ENCODE assay signal across 8 cellular contexts in genomic region chr2:73827660-73828388, GRCh38. TPM values are rescaled to one million over a fixed set of nuclear protein-coding genes. Genes with fewer than 3 reads are reported as not detected.
DNase-seq lines count a peak whose midpoint lies in the region; ATAC-seq and TF ChIP-seq lines count a peak whose summit lies in the region.

No MANE protein-coding gene starts in this region.

- no peaks in the 10 kb centered on the region for H3K27me3 ChIP-seq in thymus (ENCODE audit: control insufficient read depth, insufficient read depth)

- H3K4me3 ChIP-seq in thymus (ENCODE audit: low read length), result peak overlapping the region; percentile 74

- H3K9me3 Mint-ChIP-seq in activated T-cell treated with anti-CD3 and anti-CD28 coated beads, Interleukin-2, amount 50 U/mL, for 72 hours, result no peaks in the 10 kb centered on the region
- H3K9me3 Mint-ChIP-seq in activated CD4-positive, alpha-beta memory T cell treated with anti-CD3 and anti-CD28 coated beads, Interleukin-2, amount 10 ng/mL, durations not matched to agents 7 days and 5 days, result peaks cover 5% of the 10 kb centered on the region
- no peaks in the 10 kb centered on the region for H3K9me3 Mint-ChIP-seq in memory B cell

- peaks cover 1% of the 10 kb centered on the region for H3K9me3 ChIP-seq in thymus (ENCODE audit: control insufficient read depth)

- H3K4me3 Mint-ChIP-seq in activated T-cell treated with anti-CD3 and anti-CD28 coated beads, Interleukin-2, amount 50 U/mL, for 72 hours, result peak overlapping the region; percentile 90 to 98
- peak overlapping the region; percentile 95 for H3K4me3 Mint-ChIP-seq in activated CD4-positive, alpha-beta memory T cell treated with anti-CD3 and anti-CD28 coated beads, Interleukin-2, amount 10 ng/mL, durations not matched to agents 7 days and 5 days
- H3K4me3 Mint-ChIP-seq in memory B cell, result peak overlapping the region; percentile 96

- H3K4me1 Mint-ChIP-seq in activated T-cell treated with anti-CD3 and anti-CD28 coated beads, Interleukin-2, amount 50 U/mL, for 72 hours (ENCODE audit: low read depth), result peaks cover 70% of the 10 kb centered on the region
- peaks cover 43% of the 10 kb centered on the region for H3K4me1 Mint-ChIP-seq in activated CD4-positive, alpha-beta memory T cell treated with anti-CD3 and anti-CD28 coated beads, Interleukin-2, amount 10 ng/mL, durations not matched to agents 7 days and 5 days
- H3K4me1 Mint-ChIP-seq in memory B cell, result peaks cover 31% of the 10 kb centered on the region

- H3K4me1 ChIP-seq in thymus (ENCODE audit: control insufficient read depth, insufficient read depth, low read length), result peaks cover 8% of the 10 kb centered on the region

- no peaks in the 10 kb centered on the region for H3K27me3 Mint-ChIP-seq in activated T-cell treated with anti-CD3 and anti-CD28 coated beads, Interleukin-2, amount 50 U/mL, for 72 hours (ENCODE audit: low read depth)
- H3K27me3 Mint-ChIP-seq in activated CD4-positive, alpha-beta memory T cell treated with anti-CD3 and anti-CD28 coated beads, Interleukin-2, amount 10 ng/mL, durations not matched to agents 7 days and 5 days, result no peaks in the 10 kb centered on the region
- no peaks in the 10 kb centered on the region for H3K27me3 Mint-ChIP-seq in memory B cell

- CTCF ChIA-PET in activated CD4-positive, alpha-beta memory T cell treated with anti-CD3 and anti-CD28 coated beads, Interleukin-2, amount 10 ng/mL, durations not matched to agents 7 days and 5 days (lab: Charles Lee), result interaction anchor here (0.6 to 7.6 kb wide), 35 partner anchors 11 to 704 kb away, joined by 3 to 127 read pairs (median 3); partner anchors contain the start of genes BOLA3, INO80B, MOB1A and TPRKB
- CTCF ChIA-PET in HEK293T (lab: Yijun Ruan, JAX), result interaction anchor here (0.7 to 1.0 kb wide), 4 partner anchors 93 to 323 kb away, joined by 3 to 5 read pairs (median 3); no protein-coding TSS in a partner anchor

- peaks cover 7 to 14% of the 10 kb centered on the region in 2 donors for H3K36me3 Mint-ChIP-seq in activated T-cell treated with anti-CD3 and anti-CD28 coated beads, Interleukin-2, amount 50 U/mL, for 72 hours (ENCODE audit: insufficient read depth in 2 of 2)
- H3K36me3 Mint-ChIP-seq in activated CD4-positive, alpha-beta memory T cell treated with anti-CD3 and anti-CD28 coated beads, Interleukin-2, amount 10 ng/mL, durations not matched to agents 7 days and 5 days (ENCODE audit: low read depth), result peaks cover 28% of the 10 kb centered on the region
- peaks cover 8% of the 10 kb centered on the region for H3K36me3 Mint-ChIP-seq in memory B cell

- no peak overlapping the region for H3K27ac ChIP-seq in thymus (ENCODE audit: low read depth)

- DNase-seq in activated T-cell treated with anti-CD3 and anti-CD28 coated beads, Interleukin-2, amount 50 U/mL, for 72 hours, result no peak
- DNase-seq in activated T-cell treated with anti-CD3 and anti-CD28 coated beads, Interleukin-2, amount 50 U/mL, for 1 hour, result no peak
- no peak for DNase-seq in activated CD4-positive, alpha-beta memory T cell treated with anti-CD3 and anti-CD28 coated beads, Interleukin-2, amount 10 ng/mL, durations not matched to agents 7 days and 5 days
- no peak for DNase-seq in memory B cell (ENCODE audit: low spot score in 2 of 2)
- DNase-seq in HEK293T (ENCODE audit: extremely low spot score), result no peak
- no peak for DNase-seq in NCI-H2081 treated with DMSO at 0.1 percent for 48 hours (lab: John Stamatoyannopoulos, UW)

- H3K27ac Mint-ChIP-seq in activated T-cell treated with anti-CD3 and anti-CD28 coated beads, Interleukin-2, amount 50 U/mL, for 72 hours, result peak overlapping the region; percentile 56
- H3K27ac Mint-ChIP-seq in activated CD4-positive, alpha-beta memory T cell treated with anti-CD3 and anti-CD28 coated beads, Interleukin-2, amount 10 ng/mL, durations not matched to agents 7 days and 5 days, result peak overlapping the region; percentile 2
- no peak overlapping the region for H3K27ac Mint-ChIP-seq in memory B cell

- H3K36me3 ChIP-seq in thymus (ENCODE audit: control insufficient read depth, insufficient read depth), result peaks cover 11% of the 10 kb centered on the region

- WGBS in thymus, result 85% methylated on average over 9 of the region's 9 CpGs

- no peak for ATAC-seq in activated T-cell treated with anti-CD3 and anti-CD28 coated beads, Interleukin-2, amount 50 U/mL, for 72 hours (replicated peaks in 1 of 2)
- ATAC-seq in memory B cell (ENCODE audit: low read depth), result no peak
- no peak for ATAC-seq in GM21423 (IDR thresholded peaks at IDR 0.05; ENCODE audit: unreplicated experiment)

- POLR2A ChIA-PET in activated CD4-positive, alpha-beta memory T cell treated with anti-CD3 and anti-CD28 coated beads, Interleukin-2, amount 10 ng/mL, durations not matched to agents 7 days and 5 days (lab: Charles Lee), result interaction anchor here (0.6 to 1.5 kb wide), 19 partner anchors 48 to 645 kb away, joined by 3 to 11 read pairs (median 4); partner anchors contain the start of genes BOLA3, DUSP11, MOB1A and MTHFD2
- POLR2A ChIA-PET in HEK293T (lab: Yijun Ruan, JAX), result interaction anchor here (0.6 to 1.3 kb wide), 18 partner anchors 11 to 364 kb away, joined by 3 to 7 read pairs (median 4); partner anchors contain the start of genes MOB1A and TPRKB

TF ChIP-seq in HEK293T, 16 proteins besides CTCF, POLR2A, EP300 and RAD21:
- TF ChIP-seq HDGF (IDR thresholded peaks at IDR 0.05; ENCODE audit: borderline replicate concordance), result no peak
- TF ChIP-seq SUZ12 (IDR thresholded peaks at IDR 0.05), result no peak
- no peak for TF ChIP-seq FOXK2 (IDR thresholded peaks at IDR 0.05)
- TF ChIP-seq SP1 (IDR thresholded peaks at IDR 0.05), result no peak
- no peak for TF ChIP-seq PKNOX1 (IDR thresholded peaks at IDR 0.05)
- TF ChIP-seq LEF1 (IDR thresholded peaks at IDR 0.05; ENCODE audit: borderline replicate concordance), result no peak
- TF ChIP-seq TARDBP (IDR thresholded peaks at IDR 0.05), result no peak
- no peak for TF ChIP-seq ARNT (IDR thresholded peaks at IDR 0.05)
- no peak for TF ChIP-seq L3MBTL2 (conservative IDR thresholded peaks at IDR 0.05)
- no peak for TF ChIP-seq BHLHE40 (IDR thresholded peaks at IDR 0.05; ENCODE audit: borderline replicate concordance)
- TF ChIP-seq ELF4 (IDR thresholded peaks at IDR 0.05), result no peak
- TF ChIP-seq CTBP1 (IDR thresholded peaks at IDR 0.05; ENCODE audit: borderline replicate concordance), result no peak
- TF ChIP-seq FOXA1 (IDR thresholded peaks at IDR 0.05), result no peak
- TF ChIP-seq NFRKB (IDR thresholded peaks at IDR 0.05), result no peak

RNA-seq across cellular contexts. Expression of gene STAMBP, which starts 0.9 kb away (rescaled TPM):
- total RNA-seq in activated T-cell treated with anti-CD3 and anti-CD28 coated beads, Interleukin-2, amount 50 U/mL, for 72 hours, result 100 to 1,000 TPM; 101 to 107 TPM
- total RNA-seq in activated CD4-positive, alpha-beta memory T cell treated with anti-CD3 and anti-CD28 coated beads, Interleukin-2, amount 10 ng/mL, durations not matched to agents 7 days and 5 days, result 10 to 100 TPM; 51.1 to 51.2 TPM
- 48.8 TPM for polyA plus RNA-seq in thymus

RNA-seq across cellular contexts. Expression of gene C2orf78, which starts 43.8 kb away (rescaled TPM):
- total RNA-seq in activated T-cell treated with anti-CD3 and anti-CD28 coated beads, Interleukin-2, amount 50 U/mL, for 72 hours, result not detected
- total RNA-seq in activated CD4-positive, alpha-beta memory T cell treated with anti-CD3 and anti-CD28 coated beads, Interleukin-2, amount 10 ng/mL, durations not matched to agents 7 days and 5 days, result not detected
- polyA plus RNA-seq in thymus, result 0.02 TPM

RNA-seq across cellular contexts. Expression of gene DUSP11, which starts 47.9 kb away (rescaled TPM):
- total RNA-seq in activated T-cell treated with anti-CD3 and anti-CD28 coated beads, Interleukin-2, amount 50 U/mL, for 72 hours, result 10 to 100 TPM; 35.1 to 35.8 TPM
- total RNA-seq in activated CD4-positive, alpha-beta memory T cell treated with anti-CD3 and anti-CD28 coated beads, Interleukin-2, amount 10 ng/mL, durations not matched to agents 7 days and 5 days, result 10 to 100 TPM; 29.6 to 30.7 TPM
- 38.7 TPM for polyA plus RNA-seq in thymus
